In genomic region chr2:116269040-116269439, GRCh38 we compare ENCODE assay signal across 28 cellular contexts.
"Had no signal": no experiment of that assay in that cellular context is flagged by ENCODE, and none has a peak within 500 bp of the region (broad histone marks: within the 10 kb centered on the region; RNA-seq: fewer than 3 reads in every experiment).

No MANE protein-coding gene starts in this region.

- H3K4me3 ChIP-seq: colonic mucosa, coronary artery, dorsolateral prefrontal cortex, esophagus muscularis mucosa, esophagus squamous epithelium, gastrocnemius medialis, gastroesophageal sphincter, heart left ventricle, heart right ventricle had no signal

- H3K36me3 ChIP-seq: colonic mucosa, esophagus muscularis mucosa, esophagus squamous epithelium, gastrocnemius medialis, gastroesophageal sphincter, heart left ventricle, heart right ventricle had no signal

- H3K4me3 Mint-ChIP-seq: dendritic cell treated with granulocyte-macrophage colony-stimulating factor and Interleukin-4, amounts not matched to agents 40 ng/mL and 50 ng/mL, for 4 days; effector memory CD8-positive, alpha-beta T cell had no signal

- H3K27ac Mint-ChIP-seq: dendritic cell treated with granulocyte-macrophage colony-stimulating factor and Interleukin-4, amounts not matched to agents 40 ng/mL and 50 ng/mL, for 4 days; effector memory CD8-positive, alpha-beta T cell had no signal

- H3K4me1 ChIP-seq: colonic mucosa, esophagus muscularis mucosa, esophagus squamous epithelium, foreskin keratinocyte, gastrocnemius medialis, gastroesophageal sphincter, heart left ventricle, heart right ventricle had no signal

- H3K27ac ChIP-seq: colonic mucosa, coronary artery, dorsolateral prefrontal cortex, epithelial cell of prostate, esophagus muscularis mucosa, esophagus squamous epithelium, foreskin keratinocyte, gastrocnemius medialis, gastroesophageal sphincter, heart left ventricle, heart right ventricle had no signal

- H3K27me3 ChIP-seq: colonic mucosa, dorsolateral prefrontal cortex, esophagus muscularis mucosa, esophagus squamous epithelium, foreskin keratinocyte, gastrocnemius medialis, gastroesophageal sphincter, heart left ventricle, heart right ventricle had no signal

- H3K9me3 ChIP-seq: colonic mucosa, esophagus muscularis mucosa, gastrocnemius medialis had no signal

- H3K27me3 Mint-ChIP-seq: dendritic cell treated with granulocyte-macrophage colony-stimulating factor and Interleukin-4, amounts not matched to agents 40 ng/mL and 50 ng/mL, for 4 days; effector memory CD8-positive, alpha-beta T cell had no signal

- FAIRE-seq: colon, endometrium, endothelial cell of umbilical vein, frontal cortex had no signal

- DNase-seq: colonic mucosa; cortex of kidney; dermis blood vessel endothelial cell; dorsolateral prefrontal cortex; effector CD4-positive, alpha-beta T cell; effector CD8-positive, alpha-beta T cell; effector memory CD4-positive, alpha-beta T cell; effector memory CD8-positive, alpha-beta T cell; erythroblast; esophagus squamous epithelium; foreskin fibroblast; foreskin keratinocyte; foreskin melanocyte; gastrocnemius medialis; glutamatergic neuron; head of caudate nucleus; heart right ventricle had no signal

- ATAC-seq: effector memory CD8-positive, alpha-beta T cell; esophagus mucosa; foreskin keratinocyte; gastrocnemius medialis; gastroesophageal sphincter; heart left ventricle; heart right ventricle had no signal
